In genomic region chr3:195032106-195032759, GRCh38 we compare ENCODE assay signal across 21 cellular contexts.
A peak's percentile ranks its signal among the peaks of the same experiment; 100 is the strongest.
DNase-seq lines count a peak whose midpoint lies in the region; ATAC-seq and TF ChIP-seq lines count a peak whose summit lies in the region.
"Had no signal": no experiment of that assay in that cellular context is flagged by ENCODE, and none has a peak within 500 bp of the region (broad histone marks: within the 10 kb centered on the region; RNA-seq: fewer than 3 reads in every experiment).

No MANE protein-coding gene starts in this region.

- no peaks in the 10 kb centered on the region for H3K9me3 Mint-ChIP-seq in type B pancreatic cell
- H3K9me3 Mint-ChIP-seq in CD4-positive, alpha-beta T cell: no peaks in the 10 kb centered on the region
- H3K9me3 Mint-ChIP-seq: activated naive CD8-positive, alpha-beta T cell treated with anti-CD3 and anti-CD28 coated beads, Interleukin-2, amount 10 ng/mL, durations not matched to agents 7 days and 5 days; activated T-helper 1 cell treated with anti-CD3 and anti-CD28 coated beads, Interleukin-12 subunit alpha, Interleukin-12 subunit beta, Interleukin-2, Interleukin-4 antibody, amounts not matched to agents 30 ng/mL and 10 ng/mL and 1 ng/mL, durations not matched to agents 14 hours and 24 hours and 36 hours; CD4-positive, alpha-beta memory T cell; HFFc6; T-cell had no signal

- ATAC-seq in Right ventricle myocardium inferior (no peak), left colon (peak; percentile 45), HG02678 (IDR thresholded peaks at IDR 0.05; ENCODE audit: unreplicated experiment) (no peak)
- no peak for ATAC-seq in CD4-positive, alpha-beta T cell (ENCODE audit: poor library complexity)
- ATAC-seq: T-cell had no signal

- TF ChIP-seq CTCF in type B pancreatic cell (conservative IDR thresholded peaks at IDR 0.05): no peak
- no peak for TF ChIP-seq CTCF in CD4-positive, alpha-beta T cell (IDR thresholded peaks at IDR 0.05)

- H3K36me3 ChIP-seq in HAP-1 (replicated peaks): no peaks in the 10 kb centered on the region
- H3K36me3 ChIP-seq: breast epithelium, neutrophil, right atrium auricular region had no signal

- no peak overlapping the region for H3K4me3 Mint-ChIP-seq in type B pancreatic cell
- H3K4me3 Mint-ChIP-seq in CD4-positive, alpha-beta T cell: no peak overlapping the region
- H3K4me3 Mint-ChIP-seq: activated naive CD8-positive, alpha-beta T cell treated with anti-CD3 and anti-CD28 coated beads, Interleukin-2, amount 10 ng/mL, durations not matched to agents 7 days and 5 days; activated T-helper 1 cell treated with anti-CD3 and anti-CD28 coated beads, Interleukin-12 subunit alpha, Interleukin-12 subunit beta, Interleukin-2, Interleukin-4 antibody, amounts not matched to agents 30 ng/mL and 10 ng/mL and 1 ng/mL, durations not matched to agents 14 hours and 24 hours and 36 hours; CD4-positive, alpha-beta memory T cell; HFFc6; T-cell had no signal

- H3K27me3 Mint-ChIP-seq in type B pancreatic cell: peaks cover 7% of the 10 kb centered on the region
- H3K27me3 Mint-ChIP-seq in CD4-positive, alpha-beta T cell: no peaks in the 10 kb centered on the region

- POLR2A ChIA-PET in CD4-positive, alpha-beta T cell (lab: Charles Lee): interaction anchor here (0.5 kb wide), 1 partner anchor 710 kb away, joined by 3 read pairs; no protein-coding TSS in a partner anchor

- peaks cover 33% of the 10 kb centered on the region for H3K4me1 Mint-ChIP-seq in type B pancreatic cell (ENCODE audit: unreplicated experiment)
- H3K4me1 Mint-ChIP-seq in CD4-positive, alpha-beta T cell (ENCODE audit: low read depth): no peaks in the 10 kb centered on the region
- H3K4me1 Mint-ChIP-seq: activated naive CD8-positive, alpha-beta T cell treated with anti-CD3 and anti-CD28 coated beads, Interleukin-2, amount 10 ng/mL, durations not matched to agents 7 days and 5 days; CD4-positive, alpha-beta memory T cell; T-cell had no signal

- no peaks in the 10 kb centered on the region for H3K36me3 Mint-ChIP-seq in type B pancreatic cell
- H3K36me3 Mint-ChIP-seq in CD4-positive, alpha-beta T cell (ENCODE audit: low read depth): no peaks in the 10 kb centered on the region
- H3K36me3 Mint-ChIP-seq: activated naive CD8-positive, alpha-beta T cell treated with anti-CD3 and anti-CD28 coated beads, Interleukin-2, amount 10 ng/mL, durations not matched to agents 7 days and 5 days; CD4-positive, alpha-beta memory T cell; T-cell had no signal

- H3K27me3 ChIP-seq in HAP-1 (ENCODE audit: low read depth): no peaks in the 10 kb centered on the region
- H3K27me3 ChIP-seq in CD4-positive, alpha-beta T cell (ENCODE audit: control insufficient read depth, insufficient read depth, low read length): no peaks in the 10 kb centered on the region
- H3K27me3 ChIP-seq: breast epithelium, neutrophil, right atrium auricular region had no signal

- no peaks in the 10 kb centered on the region for H3K4me1 ChIP-seq in HAP-1

- intact Hi-C loops in cardiac septum (cut with DNase I) (no loop called here), Right ventricle myocardium inferior (cut with DNase I) (no loop called here), left colon (cut with DNase I, micrococcal nuclease) (no loop called here)
- intact Hi-C loops in CD4-positive, alpha-beta T cell (cut with DNase I, micrococcal nuclease): no loop called here

- H3K4me3 ChIP-seq in HAP-1: no peak overlapping the region
- H3K4me3 ChIP-seq: breast epithelium, right atrium auricular region had no signal

- DNase-seq in cardiac septum (ENCODE audit: low spot score): peak; percentile 54
- no peak for DNase-seq in Right ventricle myocardium inferior (ENCODE audit: missing footprints)
- peak; percentile 89 for DNase-seq in NCI-H748 (lab: John Stamatoyannopoulos, UW; ENCODE audit: unreplicated experiment)
- no peak for DNase-seq in left colon
- no peak for DNase-seq in type B pancreatic cell (ENCODE audit: extremely low spot score, unreplicated experiment)
- DNase-seq in HAP-1 (ENCODE audit: low spot score in 2 of 2): no peak
- no peak for DNase-seq in CD4-positive, alpha-beta T cell
- DNase-seq: ACHN; activated CD8-positive, alpha-beta memory T cell treated with anti-CD3 and anti-CD28 coated beads for 24 hours; activated naive CD8-positive, alpha-beta T cell treated with anti-CD3 and anti-CD28 coated beads, Interleukin-2, amount 10 ng/mL, durations not matched to agents 7 days and 5 days; CD4-positive, alpha-beta memory T cell; EL; HFFc6; NCI-H2171; SHP77; T-cell had no signal

- in situ Hi-C loops in HAP-1 (cut with MboI; ENCODE audit: low sequenced_read_pairs): no loop called here

- CTCF ChIA-PET in CD4-positive, alpha-beta T cell (lab: Charles Lee): no interaction called here

- H3K27ac ChIP-seq in CD4-positive, alpha-beta T cell (ENCODE audit: low read depth, low read length): no peak overlapping the region
- H3K27ac ChIP-seq: neutrophil had no signal

- peak overlapping the region; percentile 66 for H3K27ac Mint-ChIP-seq in type B pancreatic cell
- no peak overlapping the region for H3K27ac Mint-ChIP-seq in CD4-positive, alpha-beta T cell
- H3K27ac Mint-ChIP-seq: activated naive CD8-positive, alpha-beta T cell treated with anti-CD3 and anti-CD28 coated beads, Interleukin-2, amount 10 ng/mL, durations not matched to agents 7 days and 5 days; activated T-helper 1 cell treated with anti-CD3 and anti-CD28 coated beads, Interleukin-12 subunit alpha, Interleukin-12 subunit beta, Interleukin-2, Interleukin-4 antibody, amounts not matched to agents 30 ng/mL and 10 ng/mL and 1 ng/mL, durations not matched to agents 14 hours and 24 hours and 36 hours; CD4-positive, alpha-beta memory T cell; HFFc6; T-cell had no signal

- no peaks in the 10 kb centered on the region for H3K9me3 ChIP-seq in HAP-1
- H3K9me3 ChIP-seq in CD4-positive, alpha-beta T cell (ENCODE audit: control insufficient read depth, low read length): no peaks in the 10 kb centered on the region
- H3K9me3 ChIP-seq: breast epithelium, neutrophil, right atrium auricular region had no signal

Comparison
In these comparisons a context has a peak if more than half of its experiments do, and no peak if none do; other contexts are left out.
1. DNase-seq: peak in cardiac septum (single experiment) and NCI-H748 (single experiment); none in Right ventricle myocardium inferior (single experiment), left colon (0 of 2), type B pancreatic cell (single experiment), HAP-1 (0 of 2) and CD4-positive, alpha-beta T cell (0 of 10).